In genomic region chrX:45007598-45007997, GRCh38 we compare ENCODE assay signal across 12 cellular contexts.
DNase-seq lines count a peak whose midpoint lies in the region; ATAC-seq and TF ChIP-seq lines count a peak whose summit lies in the region.
"Had no signal": no experiment of that assay in that cellular context is flagged by ENCODE, and none has a peak within 500 bp of the region (broad histone marks: within the 10 kb centered on the region; RNA-seq: fewer than 3 reads in every experiment).

No MANE protein-coding gene starts in this region.

- ATAC-seq in GM19324 (IDR thresholded peaks at IDR 0.05; ENCODE audit: low FRiP score, unreplicated experiment) (peak; percentile 59), HG03095 (IDR thresholded peaks at IDR 0.05; ENCODE audit: unreplicated experiment) (peak; percentile 98), activated B cell treated with CpG ODN at 0.5 μM for 24 hours (ENCODE audit: low read depth) (peak; percentile 40)
- ATAC-seq: upper lobe of right lung had no signal

- no peak overlapping the region for H3K4me3 ChIP-seq in GM23248
- H3K4me3 ChIP-seq: upper lobe of right lung had no signal

- no peaks in the 10 kb centered on the region for H3K9me3 ChIP-seq in GM23248 (ENCODE audit: low read depth)
- H3K9me3 ChIP-seq: Caco-2, upper lobe of right lung had no signal

- peak overlapping the region; percentile 12 for H3K27ac Mint-ChIP-seq in activated B cell treated with CpG ODN at 0.5 μM for 24 hours

- H3K79me2 ChIP-seq in GM23248 (ENCODE audit: insufficient read depth), result peaks cover 72% of the 10 kb centered on the region

- H3K36me3 Mint-ChIP-seq in activated B cell treated with CpG ODN at 0.5 μM for 24 hours (ENCODE audit: low read depth), result peaks cover 11% of the 10 kb centered on the region

- DNase-seq in GM13976 (ENCODE audit: low spot score) (peak; percentile 50), activated B cell treated with CpG ODN at 0.5 μM for 24 hours (no peak), GM23248 (no peak), NCI-H524 treated with DMSO at 0.1 percent for 48 hours (lab: John Stamatoyannopoulos, UW) (no peak), superior temporal gyrus (ENCODE audit: extremely low spot score) (no peak), inferior parietal cortex (ENCODE audit: extremely low spot score) (no peak)
- DNase-seq: Caco-2, NCI-H2171 treated with DMSO at 0.1 percent for 48 hours, posterior cingulate gyrus, upper lobe of right lung had no signal

- 93 to 100% methylated on average over 3 of the region's 3 CpGs for WGBS in GM23248 (ENCODE audit: low coverage in 1 of 2, low lambda C conversion rate in 2 of 2, missing lambda C conversion rate in 2 of 2), 2 experiments

- peaks cover 29% of the 10 kb centered on the region for H3K4me1 ChIP-seq in GM23248 (ENCODE audit: insufficient read depth)
- H3K4me1 ChIP-seq: Caco-2, upper lobe of right lung had no signal

- no peaks in the 10 kb centered on the region for H3K27me3 Mint-ChIP-seq in activated B cell treated with CpG ODN at 0.5 μM for 24 hours

- no peak overlapping the region for H3K9ac ChIP-seq in GM23248

- H3K27me3 ChIP-seq in GM23248 (replicated peaks; ENCODE audit: insufficient read depth), result no peaks in the 10 kb centered on the region
- H3K27me3 ChIP-seq: upper lobe of right lung had no signal

- in situ Hi-C loops in GM13976 (cut with MboI; ENCODE audit: low sequenced_read_pairs, unreplicated experiment), result no loop called here
- in situ Hi-C loops in GM23248 (cut with MboI), result no loop called here

- H3K4me1 Mint-ChIP-seq in activated B cell treated with CpG ODN at 0.5 μM for 24 hours, result peaks cover 14% of the 10 kb centered on the region

- TF ChIP-seq CTCF in GM13976 (IDR thresholded peaks at IDR 0.05; ENCODE audit: borderline replicate concordance, control extremely low read depth, extremely low read depth, insufficient read depth, missing control alignments) (no peak), activated B cell treated with CpG ODN at 0.5 μM for 24 hours (IDR thresholded peaks at IDR 0.05) (no peak)

- H3F3A ChIP-seq in GM23248 (ENCODE audit: insufficient read depth), result peaks cover 15% of the 10 kb centered on the region; the same call in 1 of the 2 replicates

- intact Hi-C loops in activated B cell treated with CpG ODN at 0.5 μM for 24 hours (cut with micrococcal nuclease), result no loop called here

- H3K27ac ChIP-seq in GM23248, result no peak overlapping the region
- H3K27ac ChIP-seq: upper lobe of right lung had no signal

- H4K20me1 ChIP-seq in GM23248 (ENCODE audit: insufficient read depth), result no peaks in the 10 kb centered on the region

- no peak overlapping the region for H3K4me3 Mint-ChIP-seq in activated B cell treated with CpG ODN at 0.5 μM for 24 hours

- H3K36me3 ChIP-seq in GM23248 (ENCODE audit: low read depth), result no peaks in the 10 kb centered on the region
- H3K36me3 ChIP-seq: upper lobe of right lung had no signal

- no peaks in the 10 kb centered on the region for H3K9me2 ChIP-seq in GM23248 (ENCODE audit: insufficient read depth)

- H2AFZ ChIP-seq in GM23248, result no peak overlapping the region

- CTCF ChIA-PET in activated B cell treated with CpG ODN at 0.5 μM for 24 hours (lab: Charles Lee), result no interaction called here

- H3K4me2 ChIP-seq in GM23248 (ENCODE audit: unreplicated experiment), result no peak overlapping the region

- POLR2A ChIA-PET in activated B cell treated with CpG ODN at 0.5 μM for 24 hours (lab: Charles Lee), result no interaction called here

- no peaks in the 10 kb centered on the region for H3K9me3 Mint-ChIP-seq in activated B cell treated with CpG ODN at 0.5 μM for 24 hours

Comparison
In these comparisons a context has a peak if more than half of its experiments do, and no peak if none do; other contexts are left out.
1. ATAC-seq: peak in every context shown above with its lines; median percentile 98 in HG03095; 59 in GM19324; 40 in activated B cell treated with CpG ODN at 0.5 μM for 24 hours.